1 cellular context compared by ENCODE assay signal in the genomic region with DNA sequence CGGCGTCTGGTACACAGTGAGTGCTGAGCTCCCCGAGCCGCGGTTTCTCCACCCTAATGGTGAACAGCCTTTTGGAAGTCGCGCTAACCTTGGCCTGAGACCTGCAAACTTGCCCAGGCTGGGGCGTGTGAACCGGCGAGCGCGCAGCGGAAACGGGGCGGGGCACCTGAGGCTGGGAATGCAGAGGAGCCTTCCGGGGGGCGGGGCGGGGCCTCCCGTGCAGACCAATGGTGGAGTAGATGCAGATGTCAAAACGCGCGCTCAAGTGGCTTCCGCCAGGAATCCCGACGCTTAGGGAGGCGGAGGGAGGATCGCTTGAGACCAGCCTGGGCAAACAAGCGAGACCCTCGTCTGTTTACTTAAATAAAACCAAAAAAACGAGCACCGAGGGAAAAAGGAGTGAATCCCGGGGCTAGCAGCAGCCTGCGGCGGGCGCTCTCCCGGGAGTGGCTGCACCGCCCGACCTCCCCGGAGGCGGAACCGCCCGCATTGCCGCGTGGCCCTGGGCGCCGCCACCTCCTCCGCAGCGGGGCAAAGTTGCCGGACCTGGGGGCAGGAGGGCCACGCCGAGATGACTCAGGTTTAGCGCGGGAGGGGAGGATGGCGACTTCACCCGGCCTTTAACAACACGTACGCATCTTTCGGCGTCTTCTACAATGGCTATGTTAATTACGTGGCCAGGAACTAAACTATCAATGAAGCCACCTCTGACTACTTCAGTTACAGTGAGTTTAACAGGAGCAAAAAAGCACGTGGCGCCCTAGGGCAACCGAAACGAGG.
A peak's percentile ranks its signal among the peaks of the same experiment; 100 is the strongest.
TF ChIP-seq lines count a peak whose summit lies in the region.

No MANE protein-coding gene starts in this region.

TF ChIP-seq in IMR-90, 13 proteins besides CTCF, POLR2A, EP300 and RAD21 (continued from another document):
- TF ChIP-seq, protein P1, sequence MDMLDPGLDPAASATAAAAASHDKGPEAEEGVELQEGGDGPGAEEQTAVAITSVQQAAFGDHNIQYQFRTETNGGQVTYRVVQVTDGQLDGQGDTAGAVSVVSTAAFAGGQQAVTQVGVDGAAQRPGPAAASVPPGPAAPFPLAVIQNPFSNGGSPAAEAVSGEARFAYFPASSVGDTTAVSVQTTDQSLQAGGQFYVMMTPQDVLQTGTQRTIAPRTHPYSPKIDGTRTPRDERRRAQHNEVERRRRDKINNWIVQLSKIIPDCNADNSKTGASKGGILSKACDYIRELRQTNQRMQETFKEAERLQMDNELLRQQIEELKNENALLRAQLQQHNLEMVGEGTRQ (IDR thresholded peaks at IDR 0.05; ENCODE audit: low read depth, low read length), result peak; percentile 24; the same call in 1 of the 2 replicates
- no peak for TF ChIP-seq FOS (IDR thresholded peaks at IDR 0.05; ENCODE audit: low read depth, low read length)
